Comparison of ENCODE assay signal across 20 cellular contexts in genomic region chr10:87605656-87606308, GRCh38. TPM values are rescaled to one million over a fixed set of nuclear protein-coding genes. Genes with fewer than 3 reads are reported as not detected.
DNase-seq lines count a peak whose midpoint lies in the region; ATAC-seq, FAIRE-seq and TF ChIP-seq lines count a peak whose summit lies in the region.
"Had no signal": no experiment of that assay in that cellular context is flagged by ENCODE, and none has a peak within 500 bp of the region (broad histone marks: within the 10 kb centered on the region; RNA-seq: fewer than 3 reads in every experiment).

No MANE protein-coding gene starts in this region.

- no peak overlapping the region for H3K9ac ChIP-seq in astrocyte (ENCODE audit: low read length)
- H3K9ac ChIP-seq: GM23248 had no signal

- H3K27me3 Mint-ChIP-seq in astrocyte (ENCODE audit: low read depth, unreplicated experiment) = no peaks in the 10 kb centered on the region
- H3K27me3 Mint-ChIP-seq: activated naive CD8-positive, alpha-beta T cell treated with anti-CD3 and anti-CD28 coated beads for 36 hours had no signal

- H3K4me1 ChIP-seq in astrocyte (ENCODE audit: insufficient read depth, low read length) = no peaks in the 10 kb centered on the region
- H3K4me1 ChIP-seq in osteoblast (ENCODE audit: insufficient read depth, low read length) = peaks cover 5% of the 10 kb centered on the region
- H3K4me1 ChIP-seq: spleen had no signal

- H3K36me3 ChIP-seq in astrocyte (ENCODE audit: insufficient read depth, low read length) = no peaks in the 10 kb centered on the region
- H3K36me3 ChIP-seq in osteoblast (ENCODE audit: insufficient read depth, low read length) = no peaks in the 10 kb centered on the region
- H3K36me3 ChIP-seq: esophagus squamous epithelium, spleen, stomach had no signal

- H3K4me3 ChIP-seq in astrocyte (ENCODE audit: insufficient read depth, low read depth, low read length) (no peak overlapping the region), fibroblast of pulmonary artery (replicated peaks; ENCODE audit: low read depth, low read length) (no peak overlapping the region), osteoblast (ENCODE audit: insufficient read depth, low read length) (no peak overlapping the region)
- H3K4me3 ChIP-seq: esophagus squamous epithelium, GM23248, spleen, stomach had no signal

- peaks cover under 1% of the 10 kb centered on the region for H3K36me3 Mint-ChIP-seq in astrocyte (ENCODE audit: low read depth, unreplicated experiment)
- H3K36me3 Mint-ChIP-seq: activated naive CD8-positive, alpha-beta T cell treated with anti-CD3 and anti-CD28 coated beads for 36 hours had no signal

- TF ChIP-seq CTCF in astrocyte (IDR thresholded peaks at IDR 0.05; ENCODE audit: insufficient read depth, low read depth, low read length) = no peak
- TF ChIP-seq CTCF in fibroblast of pulmonary artery (IDR thresholded peaks at IDR 0.05; ENCODE audit: low read length, missing control alignments) = no peak
- no peak for TF ChIP-seq CTCF in osteoblast (IDR thresholded peaks at IDR 0.05; ENCODE audit: extremely low read depth, low read depth, low read length)

- DNase-seq in HT-29 (ENCODE audit: low spot score) (peak; percentile 22), astrocyte (ENCODE audit: low read depth) (peak; percentile 40), fibroblast of pulmonary artery (ENCODE audit: low read depth) (peak; percentile 34), osteoblast (ENCODE audit: insufficient read length, low spot score, missing footprints) (no peak), mesenteric fat pad (ENCODE audit: low spot score) (no peak)
- no peak for DNase-seq in stimulated activated naive CD4-positive, alpha-beta T cell (lab: John Stamatoyannopoulos, UW)
- DNase-seq: activated CD4-positive, alpha-beta T cell treated with anti-CD3 and anti-CD28 coated beads, Interleukin-2, amount 10 ng/mL, durations not matched to agents 24 days and 14 days; activated naive CD8-positive, alpha-beta T cell treated with anti-CD3 and anti-CD28 coated beads for 36 hours; activated T-cell treated with anti-CD3 and anti-CD28 coated beads, Interleukin-2, amount 50 U/mL, for 1 hour; esophagus squamous epithelium; GM23248; IMR-90; NCI-H1436; NCI-H82; spleen; stomach; T-helper 17 cell had no signal

- H3K27me3 ChIP-seq in astrocyte (ENCODE audit: insufficient read depth, low read length) (no peaks in the 10 kb centered on the region), osteoblast (ENCODE audit: insufficient read depth, low read length) (no peaks in the 10 kb centered on the region)
- H3K27me3 ChIP-seq: esophagus squamous epithelium, spleen, stomach had no signal

- H3K4me2 ChIP-seq in astrocyte (ENCODE audit: low read length) = no peak overlapping the region
- no peak overlapping the region for H3K4me2 ChIP-seq in osteoblast (ENCODE audit: insufficient read depth, low read length)

- peaks cover 2% of the 10 kb centered on the region for H3K9me3 Mint-ChIP-seq in astrocyte (ENCODE audit: unreplicated experiment)

- no peak overlapping the region for H3K27ac ChIP-seq in astrocyte (ENCODE audit: low read depth, low read length)
- no peak overlapping the region for H3K27ac ChIP-seq in osteoblast (ENCODE audit: low read depth, low read length)
- H3K27ac ChIP-seq: esophagus squamous epithelium, GM23248, spleen, stomach had no signal

- H3K9me3 ChIP-seq in astrocyte (ENCODE audit: insufficient read depth, low read depth, low read length) (no peaks in the 10 kb centered on the region), osteoblast (ENCODE audit: low read depth, low read length) (no peaks in the 10 kb centered on the region)
- H3K9me3 ChIP-seq: esophagus squamous epithelium, spleen, stomach had no signal

- H2AFZ ChIP-seq in astrocyte (ENCODE audit: low read depth, low read length) (no peak overlapping the region), osteoblast (ENCODE audit: low read length) (peak overlapping the region; percentile 36)
- H2AFZ ChIP-seq: GM23248 had no signal

- no peak for FAIRE-seq in astrocyte (lab: Jason Lieb, UNC)
- FAIRE-seq: colon had no signal

- H3K4me3 Mint-ChIP-seq in astrocyte (ENCODE audit: unreplicated experiment) = no peak overlapping the region
- H3K4me3 Mint-ChIP-seq: activated CD4-positive, alpha-beta T cell treated with anti-CD3 and anti-CD28 coated beads, Interleukin-2, amount 10 ng/mL, durations not matched to agents 24 days and 14 days; activated naive CD8-positive, alpha-beta T cell treated with anti-CD3 and anti-CD28 coated beads for 36 hours; T-helper 17 cell had no signal

- ATAC-seq in HG02852 (IDR thresholded peaks at IDR 0.05; ENCODE audit: unreplicated experiment) (no peak), GM19023 (IDR thresholded peaks at IDR 0.05; ENCODE audit: unreplicated experiment) (no peak)
- ATAC-seq: T-helper 17 cell had no signal

- H3K4me1 Mint-ChIP-seq in astrocyte (ENCODE audit: low read depth, unreplicated experiment) = peaks cover 7% of the 10 kb centered on the region

- no peaks in the 10 kb centered on the region for H3K79me2 ChIP-seq in astrocyte (ENCODE audit: insufficient read depth, low read length)
- H3K79me2 ChIP-seq in osteoblast (ENCODE audit: insufficient read depth, low read length) = no peaks in the 10 kb centered on the region

- no peaks in the 10 kb centered on the region for H4K20me1 ChIP-seq in astrocyte (ENCODE audit: insufficient read depth, low read length)
- H4K20me1 ChIP-seq in osteoblast (ENCODE audit: insufficient read depth, low read length) = no peaks in the 10 kb centered on the region

- no peak overlapping the region for H3K27ac Mint-ChIP-seq in astrocyte (ENCODE audit: unreplicated experiment)
- H3K27ac Mint-ChIP-seq: activated CD4-positive, alpha-beta T cell treated with anti-CD3 and anti-CD28 coated beads, Interleukin-2, amount 10 ng/mL, durations not matched to agents 24 days and 14 days; activated naive CD8-positive, alpha-beta T cell treated with anti-CD3 and anti-CD28 coated beads for 36 hours; T-helper 17 cell had no signal

RNA-seq across cellular contexts. Expression of gene PAPSS2, which starts 53.9 kb away (rescaled TPM):
- 22.0 and 23.2 TPM in 2 replicates for total RNA-seq in HT-29 (2014; rRNA removed; shearing (Covaris generic))
- total RNA-seq in astrocyte (48.6 and 58.5 TPM in 2 replicates), osteoblast (70.1 and 81.8 TPM in 2 replicates), mesenteric fat pad (125 TPM)
- total RNA-seq: activated CD4-positive, alpha-beta T cell treated with anti-CD3 and anti-CD28 coated beads, Interleukin-2, amount 10 ng/mL, durations not matched to agents 24 days and 14 days had no signal

Comparison
In these comparisons a context has a peak if more than half of its experiments do, and no peak if none do; other contexts are left out.
1. DNase-seq: peak in HT-29 (single experiment), astrocyte (single experiment) and fibroblast of pulmonary artery (single experiment); none in osteoblast (single experiment), stimulated activated naive CD4-positive, alpha-beta T cell (0 of 6) and mesenteric fat pad (single experiment).